In genomic region chr22:28799834-28800307, GRCh38 we compare ENCODE assay signal across 8 cellular contexts. TPM values are rescaled to one million over a fixed set of nuclear protein-coding genes. Genes with fewer than 3 reads are reported as not detected.
A peak's percentile ranks its signal among the peaks of the same experiment; 100 is the strongest.
DNase-seq lines count a peak whose midpoint lies in the region; ATAC-seq and TF ChIP-seq lines count a peak whose summit lies in the region.

No MANE protein-coding gene starts in this region.

- peaks cover 34% of the 10 kb centered on the region for H3K36me3 Mint-ChIP-seq in activated T-cell treated with anti-CD3 and anti-CD28 coated beads, Interleukin-2, amount 50 U/mL, for 4 hours (ENCODE audit: insufficient read depth)
- H3K36me3 Mint-ChIP-seq in immature natural killer cell: peaks cover 25 to 46% (median 36%) of the 10 kb centered on the region in 3 donors

- H3K4me1 ChIP-seq in Panc1 (ENCODE audit: control insufficient read depth, insufficient read depth, low read length): peaks cover 9% of the 10 kb centered on the region; the same call in 1 of the 2 replicates
- peaks cover 13 to 22% (median 17%) of the 10 kb centered on the region in 3 donors for H3K4me1 ChIP-seq in skeletal muscle tissue (ENCODE audit: control insufficient read depth in 3 of 3, insufficient read depth in 3 of 3, low read length in 3 of 3)

- H3K27me3 Mint-ChIP-seq in activated T-cell treated with anti-CD3 and anti-CD28 coated beads, Interleukin-2, amount 50 U/mL, for 4 hours (ENCODE audit: low read depth): no peaks in the 10 kb centered on the region
- H3K27me3 Mint-ChIP-seq in immature natural killer cell (ENCODE audit: low read depth in 3 of 3): peaks cover 15 to 33% (median 27%) of the 10 kb centered on the region in 3 donors

- peak; percentile 32 to 36 for ATAC-seq in activated T-cell treated with anti-CD3 and anti-CD28 coated beads, Interleukin-2, amount 50 U/mL, for 4 hours
- ATAC-seq in HG02938 (IDR thresholded peaks at IDR 0.05; ENCODE audit: unreplicated experiment) (peak; percentile 33), Panc1 (peak; percentile 82), GM18858 (IDR thresholded peaks at IDR 0.05; ENCODE audit: unreplicated experiment) (no peak)

- CTCF ChIA-PET in Panc1 (lab: Charles Lee): no interaction called here

- H3K9me3 ChIP-seq in Panc1 (ENCODE audit: control insufficient read depth, insufficient read depth, low read depth, low read length) (no peaks in the 10 kb centered on the region), skeletal muscle tissue (ENCODE audit: control insufficient read depth in 3 of 3, low read length in 3 of 3) (no peaks in the 10 kb centered on the region)

- BruUV-seq in Panc1 (replicated peaks; lab: Mats Ljungman, UMichigan): no TSS peak

- peaks cover 26% of the 10 kb centered on the region for H3K36me3 ChIP-seq in Panc1 (ENCODE audit: control insufficient read depth, insufficient read depth, low read length)
- H3K36me3 ChIP-seq in skeletal muscle tissue (ENCODE audit: control insufficient read depth in 3 of 3, insufficient read depth in 3 of 3, low read length in 3 of 3): peaks cover 20 to 27% (median 22%) of the 10 kb centered on the region in 3 donors

- H3K9me3 Mint-ChIP-seq in activated T-cell treated with anti-CD3 and anti-CD28 coated beads, Interleukin-2, amount 50 U/mL, for 4 hours: no peaks in the 10 kb centered on the region
- H3K9me3 Mint-ChIP-seq in immature natural killer cell: no peaks in the 10 kb centered on the region

- H3K27ac Mint-ChIP-seq in immature natural killer cell: peak overlapping the region; percentile 94 to 100 (median 98)

- H3K27ac ChIP-seq in Panc1 (ENCODE audit: low read length) (peak overlapping the region; percentile 96), skeletal muscle tissue (ENCODE audit: low read depth, low read length) (peak overlapping the region; percentile 99)

- H3K4me3 ChIP-seq in Panc1 (ENCODE audit: low read depth in 2 of 2, low read length in 2 of 2) (peak overlapping the region; percentile 77 to 95), cardiac fibroblast (replicated peaks in 1 of 2; ENCODE audit: low read depth in 2 of 2, low read length in 2 of 2) (peak overlapping the region; percentile 70 to 88), skeletal muscle tissue (ENCODE audit: low read length in 3 of 3) (peak overlapping the region; percentile 68 to 91 (median 84))

- peak overlapping the region; percentile 91 for H3K4me3 Mint-ChIP-seq in activated T-cell treated with anti-CD3 and anti-CD28 coated beads, Interleukin-2, amount 50 U/mL, for 4 hours
- peak overlapping the region; percentile 90 to 98 (median 96) for H3K4me3 Mint-ChIP-seq in immature natural killer cell

- POLR2A ChIA-PET in Panc1 (lab: Charles Lee): interaction anchor here (1.1 kb wide), 1 partner anchor 19 kb away, joined by 5 read pairs; no protein-coding TSS in a partner anchor

- peak overlapping the region; percentile 92 to 96 (median 95) for H3K9ac ChIP-seq in skeletal muscle tissue (ENCODE audit: low read depth in 1 of 3, low read length in 3 of 3)

- TF ChIP-seq CTCF in Panc1 (IDR thresholded peaks at IDR 0.05) (no peak), cardiac fibroblast (IDR thresholded peaks at IDR 0.05; ENCODE audit: low read depth, low read length) (no peak)

- intact Hi-C loops in Panc1 (cut with micrococcal nuclease; ENCODE audit: unreplicated experiment): no loop called here

- in situ Hi-C loops in Panc1 (cut with HindIII; ENCODE audit: low pct_unique_long_range_greater_than_20kb, low sequenced_read_pairs): no loop called here

- peak; percentile 21 for DNase-seq in activated T-cell treated with anti-CD3 and anti-CD28 coated beads, Interleukin-2, amount 50 U/mL, for 4 hours
- DNase-seq in activated T-cell treated with anti-CD3 and anti-CD28 coated beads for 4 hours: no peak
- DNase-seq in Panc1 (ENCODE audit: low read depth, low spot score): no peak
- peak; percentile 62 to 78 for DNase-seq in cardiac fibroblast (ENCODE audit: low read depth in 2 of 2)
- peak in 1 of 3 donors; percentile 29 for DNase-seq in immature natural killer cell

- peaks cover 57% of the 10 kb centered on the region for H3K4me1 Mint-ChIP-seq in activated T-cell treated with anti-CD3 and anti-CD28 coated beads, Interleukin-2, amount 50 U/mL, for 4 hours (ENCODE audit: low read depth)
- H3K4me1 Mint-ChIP-seq in immature natural killer cell: peaks cover 58 to 63% of the 10 kb centered on the region in 2 donors

- no peaks in the 10 kb centered on the region for H3K27me3 ChIP-seq in Panc1 (ENCODE audit: control insufficient read depth, insufficient read depth, low read length)
- no peaks in the 10 kb centered on the region for H3K27me3 ChIP-seq in skeletal muscle tissue (ENCODE audit: control insufficient read depth in 3 of 3, insufficient read depth in 3 of 3, low read length in 3 of 3)

RNA-seq across cellular contexts. Expression of gene XBP1, which starts 0.5 kb away (rescaled TPM):
- 100 to 1,000 TPM in 2 of 3 donors, 10 to 100 TPM in 1; 79.7 to 118 (median 105) TPM for total RNA-seq in activated T-cell treated with anti-CD3 and anti-CD28 coated beads, Interleukin-2, amount 50 U/mL, for 4 hours
- total RNA-seq in Panc1 (2021; ENCODE audit: unreplicated experiment) (48.8 TPM), skeletal muscle tissue (126 TPM)
- 43.2 TPM for polyA plus RNA-seq in Panc1 (2012; ENCODE audit: insufficient read length)
- 1,000 to 10,000 TPM in 1 of 3 donors, 100 to 1,000 TPM in 2; 600 to 1,153 (median 962) TPM for polyA plus RNA-seq in immature natural killer cell

RNA-seq across cellular contexts. Expression of gene CCDC117, which starts 27.4 kb away (rescaled TPM):
- 10 to 100 TPM; 27.2 to 31.2 (median 28.5) TPM for total RNA-seq in activated T-cell treated with anti-CD3 and anti-CD28 coated beads, Interleukin-2, amount 50 U/mL, for 4 hours
- total RNA-seq in Panc1 (2021; ENCODE audit: unreplicated experiment) (18.1 TPM), skeletal muscle tissue (16.2 TPM)
- polyA plus RNA-seq in Panc1 (2012; ENCODE audit: insufficient read length): 6.7 TPM
- polyA plus RNA-seq in immature natural killer cell: 10 to 100 TPM; 13.7 to 21.4 (median 14.7) TPM

RNA-seq across cellular contexts. Expression of gene HSCB, which starts 58.0 kb away (rescaled TPM):
- total RNA-seq in activated T-cell treated with anti-CD3 and anti-CD28 coated beads, Interleukin-2, amount 50 U/mL, for 4 hours: 10 to 100 TPM; 15.0 to 17.2 (median 15.0) TPM
- 10.2 TPM for total RNA-seq in Panc1 (2021; ENCODE audit: unreplicated experiment)
- 9.0 TPM for polyA plus RNA-seq in Panc1 (2012; ENCODE audit: insufficient read length)
- 10 to 100 TPM; 32.5 to 36.3 (median 35.8) TPM for polyA plus RNA-seq in immature natural killer cell
- total RNA-seq in skeletal muscle tissue: 16.7 TPM

RNA-seq across cellular contexts. Expression of gene CHEK2, which starts 58.3 kb away (rescaled TPM):
- 1 to 10 TPM; 6.0 to 9.1 (median 6.5) TPM for total RNA-seq in activated T-cell treated with anti-CD3 and anti-CD28 coated beads, Interleukin-2, amount 50 U/mL, for 4 hours
- 29.5 TPM for total RNA-seq in Panc1 (2021; ENCODE audit: unreplicated experiment)
- 15.0 TPM for polyA plus RNA-seq in Panc1 (2012; ENCODE audit: insufficient read length)
- 10 to 100 TPM in 1 of 3 donors, 1 to 10 TPM in 2; 6.2 to 10.6 (median 9.6) TPM for polyA plus RNA-seq in immature natural killer cell
- total RNA-seq in skeletal muscle tissue: 12.5 TPM

Comparison
In these comparisons a context has a peak if more than half of its experiments do, and no peak if none do; other contexts are left out.
1. DNase-seq: peak in activated T-cell treated with anti-CD3 and anti-CD28 coated beads, Interleukin-2, amount 50 U/mL, for 4 hours (single experiment) and cardiac fibroblast (2 of 2); none in activated T-cell treated with anti-CD3 and anti-CD28 coated beads for 4 hours (single experiment) and Panc1 (single experiment).
2. Peak in every context shown above with its lines, with median percentiles within 50 percentile points of each other: H3K4me3 ChIP-seq.